2 cellular contexts compared by ENCODE assay signal in genomic region chr2:181954538-181954883, GRCh38.
A peak's percentile ranks its signal among the peaks of the same experiment; 100 is the strongest.
TF ChIP-seq lines count a peak whose summit lies in the region.

No MANE protein-coding gene starts in this region.

TF ChIP-seq in GM23338, 12 proteins besides CTCF, POLR2A, EP300 and RAD21 (continued from another document):
- TF ChIP-seq CREB1 (CRISPR knock-in tag; IDR thresholded peaks at IDR 0.05; ENCODE audit: low read depth) (no peak), STAT1 (IDR thresholded peaks at IDR 0.05; ENCODE audit: unreplicated experiment) (no peak), ZNF462 (CRISPR knock-in tag; IDR thresholded peaks at IDR 0.05) (no peak), JUNB (IDR thresholded peaks at IDR 0.05; ENCODE audit: unreplicated experiment) (no peak)
TF ChIP-seq in GM23338: peak in this region for 0.

TF ChIP-seq in HepG2, 621 proteins besides CTCF, POLR2A, EP300 and RAD21 (continued from another document):
- TF ChIP-seq, protein P1, sequence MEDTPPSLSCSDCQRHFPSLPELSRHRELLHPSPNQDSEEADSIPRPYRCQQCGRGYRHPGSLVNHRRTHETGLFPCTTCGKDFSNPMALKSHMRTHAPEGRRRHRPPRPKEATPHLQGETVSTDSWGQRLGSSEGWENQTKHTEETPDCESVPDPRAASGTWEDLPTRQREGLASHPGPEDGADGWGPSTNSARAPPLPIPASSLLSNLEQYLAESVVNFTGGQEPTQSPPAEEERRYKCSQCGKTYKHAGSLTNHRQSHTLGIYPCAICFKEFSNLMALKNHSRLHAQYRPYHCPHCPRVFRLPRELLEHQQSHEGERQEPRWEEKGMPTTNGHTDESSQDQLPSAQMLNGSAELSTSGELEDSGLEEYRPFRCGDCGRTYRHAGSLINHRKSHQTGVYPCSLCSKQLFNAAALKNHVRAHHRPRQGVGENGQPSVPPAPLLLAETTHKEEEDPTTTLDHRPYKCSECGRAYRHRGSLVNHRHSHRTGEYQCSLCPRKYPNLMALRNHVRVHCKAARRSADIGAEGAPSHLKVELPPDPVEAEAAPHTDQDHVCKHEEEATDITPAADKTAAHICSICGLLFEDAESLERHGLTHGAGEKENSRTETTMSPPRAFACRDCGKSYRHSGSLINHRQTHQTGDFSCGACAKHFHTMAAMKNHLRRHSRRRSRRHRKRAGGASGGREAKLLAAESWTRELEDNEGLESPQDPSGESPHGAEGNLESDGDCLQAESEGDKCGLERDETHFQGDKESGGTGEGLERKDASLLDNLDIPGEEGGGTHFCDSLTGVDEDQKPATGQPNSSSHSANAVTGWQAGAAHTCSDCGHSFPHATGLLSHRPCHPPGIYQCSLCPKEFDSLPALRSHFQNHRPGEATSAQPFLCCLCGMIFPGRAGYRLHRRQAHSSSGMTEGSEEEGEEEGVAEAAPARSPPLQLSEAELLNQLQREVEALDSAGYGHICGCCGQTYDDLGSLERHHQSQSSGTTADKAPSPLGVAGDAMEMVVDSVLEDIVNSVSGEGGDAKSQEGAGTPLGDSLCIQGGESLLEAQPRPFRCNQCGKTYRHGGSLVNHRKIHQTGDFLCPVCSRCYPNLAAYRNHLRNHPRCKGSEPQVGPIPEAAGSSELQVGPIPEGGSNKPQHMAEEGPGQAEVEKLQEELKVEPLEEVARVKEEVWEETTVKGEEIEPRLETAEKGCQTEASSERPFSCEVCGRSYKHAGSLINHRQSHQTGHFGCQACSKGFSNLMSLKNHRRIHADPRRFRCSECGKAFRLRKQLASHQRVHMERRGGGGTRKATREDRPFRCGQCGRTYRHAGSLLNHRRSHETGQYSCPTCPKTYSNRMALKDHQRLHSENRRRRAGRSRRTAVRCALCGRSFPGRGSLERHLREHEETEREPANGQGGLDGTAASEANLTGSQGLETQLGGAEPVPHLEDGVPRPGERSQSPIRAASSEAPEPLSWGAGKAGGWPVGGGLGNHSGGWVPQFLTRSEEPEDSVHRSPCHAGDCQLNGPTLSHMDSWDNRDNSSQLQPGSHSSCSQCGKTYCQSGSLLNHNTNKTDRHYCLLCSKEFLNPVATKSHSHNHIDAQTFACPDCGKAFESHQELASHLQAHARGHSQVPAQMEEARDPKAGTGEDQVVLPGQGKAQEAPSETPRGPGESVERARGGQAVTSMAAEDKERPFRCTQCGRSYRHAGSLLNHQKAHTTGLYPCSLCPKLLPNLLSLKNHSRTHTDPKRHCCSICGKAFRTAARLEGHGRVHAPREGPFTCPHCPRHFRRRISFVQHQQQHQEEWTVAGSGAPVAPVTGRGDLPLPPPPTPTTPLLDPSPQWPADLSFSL (CRISPR knock-in tag; IDR thresholded peaks at IDR 0.05) = no peak
- TF ChIP-seq ZNF782 (CRISPR knock-in tag; IDR thresholded peaks at IDR 0.05; ENCODE audit: borderline replicate concordance) = no peak
- no peak for TF ChIP-seq JUND (CRISPR knock-in tag; IDR thresholded peaks at IDR 0.05)
- no peak for TF ChIP-seq ISX (CRISPR knock-in tag; conservative IDR thresholded peaks at IDR 0.05)
- TF ChIP-seq POLR2AphosphoS2 (IDR thresholded peaks at IDR 0.05; ENCODE audit: low read depth, low read length) = no peak
- TF ChIP-seq HOXA9 (CRISPR knock-in tag; IDR thresholded peaks at IDR 0.05; ENCODE audit: borderline replicate concordance) = no peak
- TF ChIP-seq, protein P2, sequence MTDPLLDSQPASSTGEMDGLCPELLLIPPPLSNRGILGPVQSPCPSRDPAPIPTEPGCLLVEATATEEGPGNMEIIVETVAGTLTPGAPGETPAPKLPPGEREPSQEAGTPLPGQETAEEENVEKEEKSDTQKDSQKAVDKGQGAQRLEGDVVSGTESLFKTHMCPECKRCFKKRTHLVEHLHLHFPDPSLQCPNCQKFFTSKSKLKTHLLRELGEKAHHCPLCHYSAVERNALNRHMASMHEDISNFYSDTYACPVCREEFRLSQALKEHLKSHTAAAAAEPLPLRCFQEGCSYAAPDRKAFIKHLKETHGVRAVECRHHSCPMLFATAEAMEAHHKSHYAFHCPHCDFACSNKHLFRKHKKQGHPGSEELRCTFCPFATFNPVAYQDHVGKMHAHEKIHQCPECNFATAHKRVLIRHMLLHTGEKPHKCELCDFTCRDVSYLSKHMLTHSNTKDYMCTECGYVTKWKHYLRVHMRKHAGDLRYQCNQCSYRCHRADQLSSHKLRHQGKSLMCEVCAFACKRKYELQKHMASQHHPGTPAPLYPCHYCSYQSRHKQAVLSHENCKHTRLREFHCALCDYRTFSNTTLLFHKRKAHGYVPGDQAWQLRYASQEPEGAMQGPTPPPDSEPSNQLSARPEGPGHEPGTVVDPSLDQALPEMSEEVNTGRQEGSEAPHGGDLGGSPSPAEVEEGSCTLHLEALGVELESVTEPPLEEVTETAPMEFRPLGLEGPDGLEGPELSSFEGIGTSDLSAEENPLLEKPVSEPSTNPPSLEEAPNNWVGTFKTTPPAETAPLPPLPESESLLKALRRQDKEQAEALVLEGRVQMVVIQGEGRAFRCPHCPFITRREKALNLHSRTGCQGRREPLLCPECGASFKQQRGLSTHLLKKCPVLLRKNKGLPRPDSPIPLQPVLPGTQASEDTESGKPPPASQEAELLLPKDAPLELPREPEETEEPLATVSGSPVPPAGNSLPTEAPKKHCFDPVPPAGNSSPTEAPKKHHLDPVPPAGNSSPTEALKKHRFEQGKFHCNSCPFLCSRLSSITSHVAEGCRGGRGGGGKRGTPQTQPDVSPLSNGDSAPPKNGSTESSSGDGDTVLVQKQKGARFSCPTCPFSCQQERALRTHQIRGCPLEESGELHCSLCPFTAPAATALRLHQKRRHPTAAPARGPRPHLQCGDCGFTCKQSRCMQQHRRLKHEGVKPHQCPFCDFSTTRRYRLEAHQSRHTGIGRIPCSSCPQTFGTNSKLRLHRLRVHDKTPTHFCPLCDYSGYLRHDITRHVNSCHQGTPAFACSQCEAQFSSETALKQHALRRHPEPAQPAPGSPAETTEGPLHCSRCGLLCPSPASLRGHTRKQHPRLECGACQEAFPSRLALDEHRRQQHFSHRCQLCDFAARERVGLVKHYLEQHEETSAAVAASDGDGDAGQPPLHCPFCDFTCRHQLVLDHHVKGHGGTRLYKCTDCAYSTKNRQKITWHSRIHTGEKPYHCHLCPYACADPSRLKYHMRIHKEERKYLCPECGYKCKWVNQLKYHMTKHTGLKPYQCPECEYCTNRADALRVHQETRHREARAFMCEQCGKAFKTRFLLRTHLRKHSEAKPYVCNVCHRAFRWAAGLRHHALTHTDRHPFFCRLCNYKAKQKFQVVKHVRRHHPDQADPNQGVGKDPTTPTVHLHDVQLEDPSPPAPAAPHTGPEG (CRISPR knock-in tag; IDR thresholded peaks at IDR 0.05) = no peak
- TF ChIP-seq, protein P3, sequence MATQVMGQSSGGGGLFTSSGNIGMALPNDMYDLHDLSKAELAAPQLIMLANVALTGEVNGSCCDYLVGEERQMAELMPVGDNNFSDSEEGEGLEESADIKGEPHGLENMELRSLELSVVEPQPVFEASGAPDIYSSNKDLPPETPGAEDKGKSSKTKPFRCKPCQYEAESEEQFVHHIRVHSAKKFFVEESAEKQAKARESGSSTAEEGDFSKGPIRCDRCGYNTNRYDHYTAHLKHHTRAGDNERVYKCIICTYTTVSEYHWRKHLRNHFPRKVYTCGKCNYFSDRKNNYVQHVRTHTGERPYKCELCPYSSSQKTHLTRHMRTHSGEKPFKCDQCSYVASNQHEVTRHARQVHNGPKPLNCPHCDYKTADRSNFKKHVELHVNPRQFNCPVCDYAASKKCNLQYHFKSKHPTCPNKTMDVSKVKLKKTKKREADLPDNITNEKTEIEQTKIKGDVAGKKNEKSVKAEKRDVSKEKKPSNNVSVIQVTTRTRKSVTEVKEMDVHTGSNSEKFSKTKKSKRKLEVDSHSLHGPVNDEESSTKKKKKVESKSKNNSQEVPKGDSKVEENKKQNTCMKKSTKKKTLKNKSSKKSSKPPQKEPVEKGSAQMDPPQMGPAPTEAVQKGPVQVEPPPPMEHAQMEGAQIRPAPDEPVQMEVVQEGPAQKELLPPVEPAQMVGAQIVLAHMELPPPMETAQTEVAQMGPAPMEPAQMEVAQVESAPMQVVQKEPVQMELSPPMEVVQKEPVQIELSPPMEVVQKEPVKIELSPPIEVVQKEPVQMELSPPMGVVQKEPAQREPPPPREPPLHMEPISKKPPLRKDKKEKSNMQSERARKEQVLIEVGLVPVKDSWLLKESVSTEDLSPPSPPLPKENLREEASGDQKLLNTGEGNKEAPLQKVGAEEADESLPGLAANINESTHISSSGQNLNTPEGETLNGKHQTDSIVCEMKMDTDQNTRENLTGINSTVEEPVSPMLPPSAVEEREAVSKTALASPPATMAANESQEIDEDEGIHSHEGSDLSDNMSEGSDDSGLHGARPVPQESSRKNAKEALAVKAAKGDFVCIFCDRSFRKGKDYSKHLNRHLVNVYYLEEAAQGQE (IDR thresholded peaks at IDR 0.05; ENCODE audit: borderline replicate concordance in 1 of 2, low read depth in 1 of 2, low read length in 2 of 2) = 0 out of 4 replicates have a peak, but pooled peaks of 1 of the 2 experiments have one; percentile 21
